ENCODE assay signal across 1 cellular context in genomic region chr19:489418-490196, GRCh38.
TF ChIP-seq lines count a peak whose summit lies in the region.

No MANE protein-coding gene starts in this region.

TF ChIP-seq in HepG2, 621 proteins besides CTCF, POLR2A, EP300 and RAD21 (continues in another document):
- TF ChIP-seq, protein P1, sequence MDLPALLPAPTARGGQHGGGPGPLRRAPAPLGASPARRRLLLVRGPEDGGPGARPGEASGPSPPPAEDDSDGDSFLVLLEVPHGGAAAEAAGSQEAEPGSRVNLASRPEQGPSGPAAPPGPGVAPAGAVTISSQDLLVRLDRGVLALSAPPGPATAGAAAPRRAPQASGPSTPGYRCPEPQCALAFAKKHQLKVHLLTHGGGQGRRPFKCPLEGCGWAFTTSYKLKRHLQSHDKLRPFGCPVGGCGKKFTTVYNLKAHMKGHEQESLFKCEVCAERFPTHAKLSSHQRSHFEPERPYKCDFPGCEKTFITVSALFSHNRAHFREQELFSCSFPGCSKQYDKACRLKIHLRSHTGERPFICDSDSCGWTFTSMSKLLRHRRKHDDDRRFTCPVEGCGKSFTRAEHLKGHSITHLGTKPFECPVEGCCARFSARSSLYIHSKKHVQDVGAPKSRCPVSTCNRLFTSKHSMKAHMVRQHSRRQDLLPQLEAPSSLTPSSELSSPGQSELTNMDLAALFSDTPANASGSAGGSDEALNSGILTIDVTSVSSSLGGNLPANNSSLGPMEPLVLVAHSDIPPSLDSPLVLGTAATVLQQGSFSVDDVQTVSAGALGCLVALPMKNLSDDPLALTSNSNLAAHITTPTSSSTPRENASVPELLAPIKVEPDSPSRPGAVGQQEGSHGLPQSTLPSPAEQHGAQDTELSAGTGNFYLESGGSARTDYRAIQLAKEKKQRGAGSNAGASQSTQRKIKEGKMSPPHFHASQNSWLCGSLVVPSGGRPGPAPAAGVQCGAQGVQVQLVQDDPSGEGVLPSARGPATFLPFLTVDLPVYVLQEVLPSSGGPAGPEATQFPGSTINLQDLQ (CRISPR knock-in tag; IDR thresholded peaks at IDR 0.05): no peak
- TF ChIP-seq MBNL3 (CRISPR knock-in tag; conservative IDR thresholded peaks at IDR 0.05): no peak
- TF ChIP-seq, protein P2, sequence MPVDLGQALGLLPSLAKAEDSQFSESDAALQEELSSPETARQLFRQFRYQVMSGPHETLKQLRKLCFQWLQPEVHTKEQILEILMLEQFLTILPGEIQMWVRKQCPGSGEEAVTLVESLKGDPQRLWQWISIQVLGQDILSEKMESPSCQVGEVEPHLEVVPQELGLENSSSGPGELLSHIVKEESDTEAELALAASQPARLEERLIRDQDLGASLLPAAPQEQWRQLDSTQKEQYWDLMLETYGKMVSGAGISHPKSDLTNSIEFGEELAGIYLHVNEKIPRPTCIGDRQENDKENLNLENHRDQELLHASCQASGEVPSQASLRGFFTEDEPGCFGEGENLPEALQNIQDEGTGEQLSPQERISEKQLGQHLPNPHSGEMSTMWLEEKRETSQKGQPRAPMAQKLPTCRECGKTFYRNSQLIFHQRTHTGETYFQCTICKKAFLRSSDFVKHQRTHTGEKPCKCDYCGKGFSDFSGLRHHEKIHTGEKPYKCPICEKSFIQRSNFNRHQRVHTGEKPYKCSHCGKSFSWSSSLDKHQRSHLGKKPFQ (CRISPR knock-in tag; IDR thresholded peaks at IDR 0.05; ENCODE audit: insufficient replicate concordance): peak; percentile 53
- 0 out of 2 replicates have a peak, but pooled peaks have one; percentile 33 for TF ChIP-seq RXRA (CRISPR knock-in tag; IDR thresholded peaks at IDR 0.05)
- TF ChIP-seq ZNF746 (CRISPR knock-in tag; IDR thresholded peaks at IDR 0.05): peak; percentile 38; the same call in 1 of the 2 replicates
- TF ChIP-seq, protein P3, sequence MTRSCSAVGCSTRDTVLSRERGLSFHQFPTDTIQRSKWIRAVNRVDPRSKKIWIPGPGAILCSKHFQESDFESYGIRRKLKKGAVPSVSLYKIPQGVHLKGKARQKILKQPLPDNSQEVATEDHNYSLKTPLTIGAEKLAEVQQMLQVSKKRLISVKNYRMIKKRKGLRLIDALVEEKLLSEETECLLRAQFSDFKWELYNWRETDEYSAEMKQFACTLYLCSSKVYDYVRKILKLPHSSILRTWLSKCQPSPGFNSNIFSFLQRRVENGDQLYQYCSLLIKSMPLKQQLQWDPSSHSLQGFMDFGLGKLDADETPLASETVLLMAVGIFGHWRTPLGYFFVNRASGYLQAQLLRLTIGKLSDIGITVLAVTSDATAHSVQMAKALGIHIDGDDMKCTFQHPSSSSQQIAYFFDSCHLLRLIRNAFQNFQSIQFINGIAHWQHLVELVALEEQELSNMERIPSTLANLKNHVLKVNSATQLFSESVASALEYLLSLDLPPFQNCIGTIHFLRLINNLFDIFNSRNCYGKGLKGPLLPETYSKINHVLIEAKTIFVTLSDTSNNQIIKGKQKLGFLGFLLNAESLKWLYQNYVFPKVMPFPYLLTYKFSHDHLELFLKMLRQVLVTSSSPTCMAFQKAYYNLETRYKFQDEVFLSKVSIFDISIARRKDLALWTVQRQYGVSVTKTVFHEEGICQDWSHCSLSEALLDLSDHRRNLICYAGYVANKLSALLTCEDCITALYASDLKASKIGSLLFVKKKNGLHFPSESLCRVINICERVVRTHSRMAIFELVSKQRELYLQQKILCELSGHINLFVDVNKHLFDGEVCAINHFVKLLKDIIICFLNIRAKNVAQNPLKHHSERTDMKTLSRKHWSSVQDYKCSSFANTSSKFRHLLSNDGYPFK (CRISPR knock-in tag; IDR thresholded peaks at IDR 0.05; ENCODE audit: borderline replicate concordance): peak; percentile 92
- TF ChIP-seq HMGXB4 (CRISPR knock-in tag; IDR thresholded peaks at IDR 0.05; ENCODE audit: borderline replicate concordance in 1 of 2, low read depth in 1 of 2): peak in 1 of 2 experiments; percentile 40; a peak in 1 of 4 replicates
- no peak for TF ChIP-seq AKNA (CRISPR knock-in tag; IDR thresholded peaks at IDR 0.05; ENCODE audit: borderline replicate concordance)
- no peak for TF ChIP-seq TAF15 (IDR thresholded peaks at IDR 0.05; ENCODE audit: low read depth, low read length, poor library complexity, severe bottlenecking)
- TF ChIP-seq ZNF160 (CRISPR knock-in tag; IDR thresholded peaks at IDR 0.05): 0 out of 2 replicates have a peak, but pooled peaks have one; percentile 28
- no peak for TF ChIP-seq ZNF3 (CRISPR knock-in tag; IDR thresholded peaks at IDR 0.05)
- peak; percentile 36; the same call in 1 of the 2 replicates for TF ChIP-seq ZC3H4 (CRISPR knock-in tag; IDR thresholded peaks at IDR 0.05; ENCODE audit: borderline replicate concordance)
- peak; percentile 16; the same call in 1 of the 2 replicates for TF ChIP-seq ZMYM4 (CRISPR knock-in tag; IDR thresholded peaks at IDR 0.05)
- TF ChIP-seq SAFB2 (CRISPR knock-in tag; IDR thresholded peaks at IDR 0.05; ENCODE audit: borderline replicate concordance, low read depth): no peak; the same call in 1 of the 2 replicates
- 0 out of 2 replicates have a peak, but pooled peaks have one; percentile 23 for TF ChIP-seq ZNF121 (CRISPR knock-in tag; IDR thresholded peaks at IDR 0.05)
- TF ChIP-seq HES4 (CRISPR knock-in tag; IDR thresholded peaks at IDR 0.05; ENCODE audit: borderline replicate concordance): no peak
- TF ChIP-seq ZNF607 (CRISPR knock-in tag; IDR thresholded peaks at IDR 0.05; ENCODE audit: borderline replicate concordance): no peak
- 0 out of 2 replicates have a peak, but pooled peaks have one; percentile 42 for TF ChIP-seq GPN1 (CRISPR knock-in tag; IDR thresholded peaks at IDR 0.05; ENCODE audit: borderline replicate concordance)
- TF ChIP-seq MLLT10 (CRISPR knock-in tag; IDR thresholded peaks at IDR 0.05): peak; percentile 80; the same call in 1 of the 2 replicates
- peak; percentile 49; the same call in 1 of the 2 replicates for TF ChIP-seq CAMTA2 (CRISPR knock-in tag; IDR thresholded peaks at IDR 0.05; ENCODE audit: borderline replicate concordance)
- peak; percentile 69; the same call in 1 of the 2 replicates for TF ChIP-seq GFI1 (CRISPR knock-in tag; IDR thresholded peaks at IDR 0.05; ENCODE audit: borderline replicate concordance)
- TF ChIP-seq ZNF720 (CRISPR knock-in tag; IDR thresholded peaks at IDR 0.05): no peak
- TF ChIP-seq, protein P4, sequence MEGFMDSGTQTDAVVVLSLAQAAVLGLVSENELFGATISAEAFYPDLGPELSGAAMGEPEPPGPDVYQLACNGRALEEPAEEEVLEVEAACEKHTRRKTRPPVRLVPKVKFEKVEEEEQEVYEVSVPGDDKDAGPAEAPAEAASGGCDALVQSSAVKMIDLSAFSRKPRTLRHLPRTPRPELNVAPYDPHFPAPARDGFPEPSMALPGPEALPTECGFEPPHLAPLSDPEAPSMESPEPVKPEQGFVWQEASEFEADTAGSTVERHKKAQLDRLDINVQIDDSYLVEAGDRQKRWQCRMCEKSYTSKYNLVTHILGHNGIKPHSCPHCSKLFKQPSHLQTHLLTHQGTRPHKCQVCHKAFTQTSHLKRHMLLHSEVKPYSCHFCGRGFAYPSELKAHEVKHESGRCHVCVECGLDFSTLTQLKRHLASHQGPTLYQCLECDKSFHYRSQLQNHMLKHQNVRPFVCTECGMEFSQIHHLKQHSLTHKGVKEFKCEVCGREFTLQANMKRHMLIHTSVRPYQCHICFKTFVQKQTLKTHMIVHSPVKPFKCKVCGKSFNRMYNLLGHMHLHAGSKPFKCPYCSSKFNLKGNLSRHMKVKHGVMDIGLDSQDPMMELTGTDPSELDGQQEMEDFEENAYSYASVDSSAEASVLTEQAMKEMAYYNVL (CRISPR knock-in tag; IDR thresholded peaks at IDR 0.05; ENCODE audit: borderline replicate concordance): no peak
- no peak for TF ChIP-seq NONO (IDR thresholded peaks at IDR 0.05)
- 0 out of 2 replicates have a peak, but pooled peaks have one; percentile 64 for TF ChIP-seq NONO (CRISPR knock-in tag; conservative IDR thresholded peaks at IDR 0.05)
- TF ChIP-seq ZNF317 (CRISPR knock-in tag; IDR thresholded peaks at IDR 0.05): peak; percentile 49; the same call in 1 of the 2 replicates
- TF ChIP-seq SRY (CRISPR knock-in tag; IDR thresholded peaks at IDR 0.05): peak; percentile 66; the same call in 1 of the 2 replicates
- peak; percentile 18; the same call in 1 of the 2 replicates for TF ChIP-seq ELF3 (CRISPR knock-in tag; IDR thresholded peaks at IDR 0.05)
- TF ChIP-seq, protein P5, sequence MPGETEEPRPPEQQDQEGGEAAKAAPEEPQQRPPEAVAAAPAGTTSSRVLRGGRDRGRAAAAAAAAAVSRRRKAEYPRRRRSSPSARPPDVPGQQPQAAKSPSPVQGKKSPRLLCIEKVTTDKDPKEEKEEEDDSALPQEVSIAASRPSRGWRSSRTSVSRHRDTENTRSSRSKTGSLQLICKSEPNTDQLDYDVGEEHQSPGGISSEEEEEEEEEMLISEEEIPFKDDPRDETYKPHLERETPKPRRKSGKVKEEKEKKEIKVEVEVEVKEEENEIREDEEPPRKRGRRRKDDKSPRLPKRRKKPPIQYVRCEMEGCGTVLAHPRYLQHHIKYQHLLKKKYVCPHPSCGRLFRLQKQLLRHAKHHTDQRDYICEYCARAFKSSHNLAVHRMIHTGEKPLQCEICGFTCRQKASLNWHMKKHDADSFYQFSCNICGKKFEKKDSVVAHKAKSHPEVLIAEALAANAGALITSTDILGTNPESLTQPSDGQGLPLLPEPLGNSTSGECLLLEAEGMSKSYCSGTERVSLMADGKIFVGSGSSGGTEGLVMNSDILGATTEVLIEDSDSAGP (CRISPR knock-in tag; IDR thresholded peaks at IDR 0.05; ENCODE audit: borderline replicate concordance): peak; percentile 67; the same call in 1 of the 2 replicates
- no peak for TF ChIP-seq ZFYVE20 (CRISPR knock-in tag; IDR thresholded peaks at IDR 0.05; ENCODE audit: borderline replicate concordance, low read depth)
- TF ChIP-seq SOX13 (IDR thresholded peaks at IDR 0.05): no peak
- no peak for TF ChIP-seq SOX13 (CRISPR knock-in tag; conservative IDR thresholded peaks at IDR 0.05 in 1 of 2, IDR thresholded peaks at IDR 0.05 in 1 of 2)
- no peak for TF ChIP-seq ZNF577 (CRISPR knock-in tag; IDR thresholded peaks at IDR 0.05; ENCODE audit: borderline replicate concordance, low read depth)
- TF ChIP-seq ZNF260 (CRISPR knock-in tag; IDR thresholded peaks at IDR 0.05; ENCODE audit: borderline replicate concordance, low read depth): no peak
- no peak for TF ChIP-seq GLMP (CRISPR knock-in tag; IDR thresholded peaks at IDR 0.05; ENCODE audit: borderline replicate concordance)
- 0 out of 2 replicates have a peak, but pooled peaks have one; percentile 17 for TF ChIP-seq ZNF782 (CRISPR knock-in tag; IDR thresholded peaks at IDR 0.05; ENCODE audit: borderline replicate concordance)
- peak; percentile 63; the same call in 1 of the 2 replicates for TF ChIP-seq ZNF17 (CRISPR knock-in tag; IDR thresholded peaks at IDR 0.05)
- TF ChIP-seq ZNF230 (CRISPR knock-in tag; IDR thresholded peaks at IDR 0.05): no peak
- TF ChIP-seq, protein P6, sequence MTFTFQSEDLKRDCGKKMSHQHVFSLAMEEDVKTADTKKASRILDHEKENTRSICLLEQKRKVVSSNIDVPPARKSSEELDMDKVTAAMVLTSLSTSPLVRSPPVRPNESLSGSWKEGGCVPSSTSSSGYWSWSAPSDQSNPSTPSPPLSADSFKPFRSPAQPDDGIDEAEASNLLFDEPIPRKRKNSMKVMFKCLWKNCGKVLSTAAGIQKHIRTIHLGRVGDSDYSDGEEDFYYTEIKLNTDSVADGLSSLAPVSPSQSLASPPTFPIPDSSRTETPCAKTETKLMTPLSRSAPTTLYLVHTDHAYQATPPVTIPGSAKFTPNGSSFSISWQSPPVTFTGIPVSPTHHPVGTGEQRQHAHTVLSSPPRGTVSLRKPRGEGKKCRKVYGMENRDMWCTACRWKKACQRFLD (CRISPR knock-in tag; IDR thresholded peaks at IDR 0.05; ENCODE audit: borderline replicate concordance): 0 out of 2 replicates have a peak, but pooled peaks have one; percentile 34
